In genomic region chr3:49166752-49167556, GRCh38 we compare ENCODE assay signal across 1 cellular context.
TF ChIP-seq lines count a peak whose summit lies in the region.

No MANE protein-coding gene starts in this region.

TF ChIP-seq in liver, 16 proteins besides CTCF, POLR2A, EP300 and RAD21 (continued from another document):
- TF ChIP-seq REST (IDR thresholded peaks at IDR 0.05) (peak; percentile 66), ATF3 (IDR thresholded peaks at IDR 0.05) (no peak), GABPA (IDR thresholded peaks at IDR 0.05 in 1 of 2, conservative IDR thresholded peaks at IDR 0.05 in 1 of 2) (peak in 1 of 2 donors; percentile 63), HNF4G (IDR thresholded peaks at IDR 0.05) (peak; percentile 82), NR2F2 (IDR thresholded peaks at IDR 0.05) (peak; percentile 49), FOXA1 (IDR thresholded peaks at IDR 0.05) (no peak), TAF1 (conservative IDR thresholded peaks at IDR 0.05) (no peak)
